In genomic region chr15:89164712-89165211, GRCh38 we compare ENCODE assay signal across 1 cellular context.
TF ChIP-seq lines count a peak whose summit lies in the region.

No MANE protein-coding gene starts in this region.

TF ChIP-seq in HepG2, 621 proteins besides CTCF, POLR2A, EP300 and RAD21 (continued from another document and continues in another):
- TF ChIP-seq FOXK1 (CRISPR knock-in tag; IDR thresholded peaks at IDR 0.05; ENCODE audit: borderline replicate concordance, low read depth) (peak; percentile 11; the same call in 1 of the 2 replicates), NR2C2 (CRISPR knock-in tag; IDR thresholded peaks at IDR 0.05; ENCODE audit: borderline replicate concordance) (peak; percentile 34; the same call in 1 of the 2 replicates), HHEX (CRISPR knock-in tag; IDR thresholded peaks at IDR 0.05) (0 out of 2 replicates have a peak, but pooled peaks have one; percentile 24), MAZ (IDR thresholded peaks at IDR 0.05; ENCODE audit: borderline replicate concordance, low read depth, low read length) (no peak), MAZ (CRISPR knock-in tag; IDR thresholded peaks at IDR 0.05; ENCODE audit: low read depth) (no peak), FOSL2 (CRISPR knock-in tag; IDR thresholded peaks at IDR 0.05) (0 out of 2 replicates have a peak, but pooled peaks have one; percentile 18), SATB2 (CRISPR knock-in tag; IDR thresholded peaks at IDR 0.05) (no peak), ZNF367 (CRISPR knock-in tag; IDR thresholded peaks at IDR 0.05; ENCODE audit: borderline replicate concordance) (no peak), RORA (CRISPR knock-in tag; IDR thresholded peaks at IDR 0.05) (no peak), THRA (CRISPR knock-in tag; IDR thresholded peaks at IDR 0.05; ENCODE audit: borderline replicate concordance) (peak; percentile 95), ZNF556 (CRISPR knock-in tag; IDR thresholded peaks at IDR 0.05; ENCODE audit: borderline replicate concordance) (no peak), ZBTB7B (CRISPR knock-in tag; IDR thresholded peaks at IDR 0.05) (no peak), ZNF552 (CRISPR knock-in tag; IDR thresholded peaks at IDR 0.05; ENCODE audit: borderline replicate concordance) (no peak), REPIN1 (CRISPR knock-in tag; IDR thresholded peaks at IDR 0.05; ENCODE audit: borderline replicate concordance, low read depth) (peak; percentile 31; the same call in 1 of the 2 replicates), NR2F6 (IDR thresholded peaks at IDR 0.05) (peak; percentile 79), NR2F6 (CRISPR knock-in tag; IDR thresholded peaks at IDR 0.05) (peak; percentile 66), ESRRA (CRISPR knock-in tag; IDR thresholded peaks at IDR 0.05; ENCODE audit: low read depth) (peak; percentile 73), SOX13 (IDR thresholded peaks at IDR 0.05) (no peak), SOX13 (CRISPR knock-in tag; conservative IDR thresholded peaks at IDR 0.05 in 1 of 2, IDR thresholded peaks at IDR 0.05 in 1 of 2) (peak in 1 of 2 experiments; percentile 58; a peak in 1 of 4 replicates), MED1 (CRISPR knock-in tag; IDR thresholded peaks at IDR 0.05) (peak; percentile 63; the same call in 1 of the 2 replicates), HNF4G (IDR thresholded peaks at IDR 0.05; ENCODE audit: borderline replicate concordance, low read depth, low read length) (peak; percentile 47; the same call in 1 of the 2 replicates), HNF4G (CRISPR knock-in tag; IDR thresholded peaks at IDR 0.05; ENCODE audit: borderline replicate concordance, low read depth) (no peak; the same call in 1 of the 2 replicates), ZFP36L1 (CRISPR knock-in tag; IDR thresholded peaks at IDR 0.05) (no peak), NR2F2 (IDR thresholded peaks at IDR 0.05; ENCODE audit: borderline replicate concordance, low read depth) (peak; percentile 61), ZNF468 (CRISPR knock-in tag; IDR thresholded peaks at IDR 0.05) (no peak), ATAD3A (CRISPR knock-in tag; IDR thresholded peaks at IDR 0.05) (no peak), ZNF530 (CRISPR knock-in tag; IDR thresholded peaks at IDR 0.05; ENCODE audit: low read depth) (no peak), GATAD2A (CRISPR knock-in tag; IDR thresholded peaks at IDR 0.05) (peak; percentile 61), RCOR2 (CRISPR knock-in tag; IDR thresholded peaks at IDR 0.05) (peak; percentile 63; the same call in 1 of the 2 replicates), ZNF704 (CRISPR knock-in tag; IDR thresholded peaks at IDR 0.05; ENCODE audit: borderline replicate concordance) (no peak), ZNF343 (CRISPR knock-in tag; IDR thresholded peaks at IDR 0.05) (no peak), ZNF687 (CRISPR knock-in tag; IDR thresholded peaks at IDR 0.05) (no peak), RFX5 (IDR thresholded peaks at IDR 0.05; ENCODE audit: low read depth, low read length) (no peak), FOXA3 (CRISPR knock-in tag; IDR thresholded peaks at IDR 0.05) (peak; percentile 57), HDAC1 (CRISPR knock-in tag; IDR thresholded peaks at IDR 0.05) (0 out of 2 replicates have a peak, but pooled peaks have one; percentile 39), NRL (CRISPR knock-in tag; IDR thresholded peaks at IDR 0.05; ENCODE audit: borderline replicate concordance) (no peak), SOX6 (IDR thresholded peaks at IDR 0.05) (no peak), SOX6 (CRISPR knock-in tag; IDR thresholded peaks at IDR 0.05) (peak; percentile 48; the same call in 1 of the 2 replicates), YEATS4 (CRISPR knock-in tag; IDR thresholded peaks at IDR 0.05; ENCODE audit: borderline replicate concordance) (no peak), SALL1 (CRISPR knock-in tag; IDR thresholded peaks at IDR 0.05) (peak; percentile 37; the same call in 1 of the 2 replicates), HNRNPLL (IDR thresholded peaks at IDR 0.05; ENCODE audit: low read depth, low read length, poor library complexity, severe bottlenecking) (no peak), TFAP4 (IDR thresholded peaks at IDR 0.05; ENCODE audit: borderline replicate concordance, low read depth) (peak; percentile 33; the same call in 1 of the 2 replicates), NR2F1 (CRISPR knock-in tag; IDR thresholded peaks at IDR 0.05) (peak; percentile 49 to 58), TCF12 (IDR thresholded peaks at IDR 0.05) (no peak), TCF12 (CRISPR knock-in tag; IDR thresholded peaks at IDR 0.05) (no peak)
- TF ChIP-seq, protein P1, sequence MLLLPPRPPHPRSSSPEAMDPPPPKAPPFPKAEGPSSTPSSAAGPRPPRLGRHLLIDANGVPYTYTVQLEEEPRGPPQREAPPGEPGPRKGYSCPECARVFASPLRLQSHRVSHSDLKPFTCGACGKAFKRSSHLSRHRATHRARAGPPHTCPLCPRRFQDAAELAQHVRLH (CRISPR knock-in tag; IDR thresholded peaks at IDR 0.05; ENCODE audit: borderline replicate concordance, low read depth) = no peak
- TF ChIP-seq, protein P2, sequence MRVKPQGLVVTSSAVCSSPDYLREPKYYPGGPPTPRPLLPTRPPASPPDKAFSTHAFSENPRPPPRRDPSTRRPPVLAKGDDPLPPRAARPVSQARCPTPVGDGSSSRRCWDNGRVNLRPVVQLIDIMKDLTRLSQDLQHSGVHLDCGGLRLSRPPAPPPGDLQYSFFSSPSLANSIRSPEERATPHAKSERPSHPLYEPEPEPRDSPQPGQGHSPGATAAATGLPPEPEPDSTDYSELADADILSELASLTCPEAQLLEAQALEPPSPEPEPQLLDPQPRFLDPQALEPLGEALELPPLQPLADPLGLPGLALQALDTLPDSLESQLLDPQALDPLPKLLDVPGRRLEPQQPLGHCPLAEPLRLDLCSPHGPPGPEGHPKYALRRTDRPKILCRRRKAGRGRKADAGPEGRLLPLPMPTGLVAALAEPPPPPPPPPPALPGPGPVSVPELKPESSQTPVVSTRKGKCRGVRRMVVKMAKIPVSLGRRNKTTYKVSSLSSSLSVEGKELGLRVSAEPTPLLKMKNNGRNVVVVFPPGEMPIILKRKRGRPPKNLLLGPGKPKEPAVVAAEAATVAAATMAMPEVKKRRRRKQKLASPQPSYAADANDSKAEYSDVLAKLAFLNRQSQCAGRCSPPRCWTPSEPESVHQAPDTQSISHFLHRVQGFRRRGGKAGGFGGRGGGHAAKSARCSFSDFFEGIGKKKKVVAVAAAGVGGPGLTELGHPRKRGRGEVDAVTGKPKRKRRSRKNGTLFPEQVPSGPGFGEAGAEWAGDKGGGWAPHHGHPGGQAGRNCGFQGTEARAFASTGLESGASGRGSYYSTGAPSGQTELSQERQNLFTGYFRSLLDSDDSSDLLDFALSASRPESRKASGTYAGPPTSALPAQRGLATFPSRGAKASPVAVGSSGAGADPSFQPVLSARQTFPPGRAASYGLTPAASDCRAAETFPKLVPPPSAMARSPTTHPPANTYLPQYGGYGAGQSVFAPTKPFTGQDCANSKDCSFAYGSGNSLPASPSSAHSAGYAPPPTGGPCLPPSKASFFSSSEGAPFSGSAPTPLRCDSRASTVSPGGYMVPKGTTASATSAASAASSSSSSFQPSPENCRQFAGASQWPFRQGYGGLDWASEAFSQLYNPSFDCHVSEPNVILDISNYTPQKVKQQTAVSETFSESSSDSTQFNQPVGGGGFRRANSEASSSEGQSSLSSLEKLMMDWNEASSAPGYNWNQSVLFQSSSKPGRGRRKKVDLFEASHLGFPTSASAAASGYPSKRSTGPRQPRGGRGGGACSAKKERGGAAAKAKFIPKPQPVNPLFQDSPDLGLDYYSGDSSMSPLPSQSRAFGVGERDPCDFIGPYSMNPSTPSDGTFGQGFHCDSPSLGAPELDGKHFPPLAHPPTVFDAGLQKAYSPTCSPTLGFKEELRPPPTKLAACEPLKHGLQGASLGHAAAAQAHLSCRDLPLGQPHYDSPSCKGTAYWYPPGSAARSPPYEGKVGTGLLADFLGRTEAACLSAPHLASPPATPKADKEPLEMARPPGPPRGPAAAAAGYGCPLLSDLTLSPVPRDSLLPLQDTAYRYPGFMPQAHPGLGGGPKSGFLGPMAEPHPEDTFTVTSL (CRISPR knock-in tag; IDR thresholded peaks at IDR 0.05; ENCODE audit: borderline replicate concordance) = 0 out of 2 replicates have a peak, but pooled peaks have one; percentile 30
- TF ChIP-seq, protein P3, sequence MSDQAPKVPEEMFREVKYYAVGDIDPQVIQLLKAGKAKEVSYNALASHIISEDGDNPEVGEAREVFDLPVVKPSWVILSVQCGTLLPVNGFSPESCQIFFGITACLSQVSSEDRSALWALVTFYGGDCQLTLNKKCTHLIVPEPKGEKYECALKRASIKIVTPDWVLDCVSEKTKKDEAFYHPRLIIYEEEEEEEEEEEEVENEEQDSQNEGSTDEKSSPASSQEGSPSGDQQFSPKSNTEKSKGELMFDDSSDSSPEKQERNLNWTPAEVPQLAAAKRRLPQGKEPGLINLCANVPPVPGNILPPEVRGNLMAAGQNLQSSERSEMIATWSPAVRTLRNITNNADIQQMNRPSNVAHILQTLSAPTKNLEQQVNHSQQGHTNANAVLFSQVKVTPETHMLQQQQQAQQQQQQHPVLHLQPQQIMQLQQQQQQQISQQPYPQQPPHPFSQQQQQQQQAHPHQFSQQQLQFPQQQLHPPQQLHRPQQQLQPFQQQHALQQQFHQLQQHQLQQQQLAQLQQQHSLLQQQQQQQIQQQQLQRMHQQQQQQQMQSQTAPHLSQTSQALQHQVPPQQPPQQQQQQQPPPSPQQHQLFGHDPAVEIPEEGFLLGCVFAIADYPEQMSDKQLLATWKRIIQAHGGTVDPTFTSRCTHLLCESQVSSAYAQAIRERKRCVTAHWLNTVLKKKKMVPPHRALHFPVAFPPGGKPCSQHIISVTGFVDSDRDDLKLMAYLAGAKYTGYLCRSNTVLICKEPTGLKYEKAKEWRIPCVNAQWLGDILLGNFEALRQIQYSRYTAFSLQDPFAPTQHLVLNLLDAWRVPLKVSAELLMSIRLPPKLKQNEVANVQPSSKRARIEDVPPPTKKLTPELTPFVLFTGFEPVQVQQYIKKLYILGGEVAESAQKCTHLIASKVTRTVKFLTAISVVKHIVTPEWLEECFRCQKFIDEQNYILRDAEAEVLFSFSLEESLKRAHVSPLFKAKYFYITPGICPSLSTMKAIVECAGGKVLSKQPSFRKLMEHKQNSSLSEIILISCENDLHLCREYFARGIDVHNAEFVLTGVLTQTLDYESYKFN (CRISPR knock-in tag; conservative IDR thresholded peaks at IDR 0.05) = peak; percentile 75
- TF ChIP-seq, protein P4, sequence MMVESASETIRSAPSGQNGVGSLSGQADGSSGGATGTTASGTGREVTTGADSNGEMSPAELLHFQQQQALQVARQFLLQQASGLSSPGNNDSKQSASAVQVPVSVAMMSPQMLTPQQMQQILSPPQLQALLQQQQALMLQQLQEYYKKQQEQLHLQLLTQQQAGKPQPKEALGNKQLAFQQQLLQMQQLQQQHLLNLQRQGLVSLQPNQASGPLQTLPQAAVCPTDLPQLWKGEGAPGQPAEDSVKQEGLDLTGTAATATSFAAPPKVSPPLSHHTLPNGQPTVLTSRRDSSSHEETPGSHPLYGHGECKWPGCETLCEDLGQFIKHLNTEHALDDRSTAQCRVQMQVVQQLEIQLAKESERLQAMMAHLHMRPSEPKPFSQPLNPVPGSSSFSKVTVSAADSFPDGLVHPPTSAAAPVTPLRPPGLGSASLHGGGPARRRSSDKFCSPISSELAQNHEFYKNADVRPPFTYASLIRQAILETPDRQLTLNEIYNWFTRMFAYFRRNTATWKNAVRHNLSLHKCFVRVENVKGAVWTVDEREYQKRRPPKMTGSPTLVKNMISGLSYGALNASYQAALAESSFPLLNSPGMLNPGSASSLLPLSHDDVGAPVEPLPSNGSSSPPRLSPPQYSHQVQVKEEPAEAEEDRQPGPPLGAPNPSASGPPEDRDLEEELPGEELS (CRISPR knock-in tag; IDR thresholded peaks at IDR 0.05) = peak; percentile 63
